In the genomic region with DNA sequence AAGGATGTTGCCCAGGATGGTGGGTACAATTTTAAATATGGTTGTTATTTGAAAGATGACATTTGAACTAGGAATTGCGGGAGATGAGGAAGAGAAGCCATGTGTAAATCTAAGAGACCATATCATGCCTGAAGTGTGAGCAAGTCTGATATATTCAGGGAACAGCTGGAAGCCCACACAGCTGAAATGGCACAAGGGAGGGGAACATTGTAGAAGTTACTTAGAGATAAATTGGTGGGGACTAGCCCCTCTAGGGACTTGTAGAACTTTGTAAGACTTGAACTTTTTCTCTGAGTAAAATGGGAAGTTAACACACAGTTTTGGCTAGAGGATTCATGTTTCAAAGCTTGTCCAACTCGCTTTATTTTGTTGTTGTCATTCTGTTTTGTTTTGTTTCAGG, we compare ENCODE assay signal across 12 cellular contexts.
"Had no signal": no experiment of that assay in that cellular context is flagged by ENCODE, and none has a peak within 500 bp of the region (broad histone marks: within the 10 kb centered on the region; RNA-seq: fewer than 3 reads in every experiment).

No MANE protein-coding gene starts in this region.

- H3K27me3 ChIP-seq: stomach, testis, upper lobe of right lung had no signal

- H3K9me3 ChIP-seq: testis, upper lobe of right lung had no signal

- H3K4me3 ChIP-seq: stomach, testis, upper lobe of right lung had no signal

- H3K36me3 ChIP-seq: stomach, upper lobe of right lung had no signal

- H3K4me1 ChIP-seq: testis, upper lobe of right lung had no signal

- H3K27ac ChIP-seq: stomach, testis, upper lobe of right lung had no signal

- DNase-seq: activated CD4-positive, alpha-beta T cell treated with anti-CD3 and anti-CD28 coated beads for 1 hour; activated CD4-positive, alpha-beta T cell treated with anti-CD3 and anti-CD28 coated beads, Interleukin-2, amount 50 U/mL, for 4 hours; activated naive CD4-positive, alpha-beta T cell treated with anti-CD3 and anti-CD28 coated beads for 36 hours; activated naive CD8-positive, alpha-beta T cell treated with anti-CD3 and anti-CD28 coated beads, Interleukin-2, amount 50 U/mL, for 24 hours; caudate nucleus; islet precursor cell; occipital lobe; stimulated activated CD4-positive, alpha-beta T cell treated with anti-CD3 and anti-CD28 coated beads, Interleukin-12 subunit alpha, Interleukin-12 subunit beta, amount 100 ng/mL, for 4 hours; stimulated activated CD4-positive, alpha-beta T cell treated with anti-CD3 and anti-CD28 coated beads, Interleukin-2, amount 100 ng/mL, for 24 hours; stomach; testis; upper lobe of right lung had no signal
